1 cellular context compared by ENCODE assay signal in genomic region chr16:67779256-67780014, GRCh38.
TF ChIP-seq lines count a peak whose summit lies in the region.

No MANE protein-coding gene starts in this region.

TF ChIP-seq in GM12878, 131 proteins besides CTCF, POLR2A, EP300 and RAD21:
- TF ChIP-seq NR2C1 (IDR thresholded peaks at IDR 0.05) (no peak), ATF3 (IDR thresholded peaks at IDR 0.05; ENCODE audit: borderline replicate concordance, extremely low read depth, low read depth, low read length) (no peak), WRNIP1 (IDR thresholded peaks at IDR 0.05; ENCODE audit: borderline replicate concordance, low read depth, low read length) (no peak), RUNX3 (IDR thresholded peaks at IDR 0.05; ENCODE audit: low read length) (no peak), SREBF1 (IDR thresholded peaks at IDR 0.05; ENCODE audit: low read length) (no peak), ESRRA (IDR thresholded peaks at IDR 0.05; ENCODE audit: low read length) (no peak), ATF2 (IDR thresholded peaks at IDR 0.05; ENCODE audit: low read length) (no peak), JUND (IDR thresholded peaks at IDR 0.05; ENCODE audit: low read depth, low read length) (no peak), SUZ12 (IDR thresholded peaks at IDR 0.05; ENCODE audit: unreplicated experiment) (no peak), TARDBP (IDR thresholded peaks at IDR 0.05; ENCODE audit: borderline replicate concordance) (no peak), NFYA (IDR thresholded peaks at IDR 0.05; ENCODE audit: borderline replicate concordance, low read depth, low read length) (no peak), MXI1 (IDR thresholded peaks at IDR 0.05; ENCODE audit: low read depth, low read length) (no peak), CHD4 (IDR thresholded peaks at IDR 0.05) (no peak), SP1 (IDR thresholded peaks at IDR 0.05; ENCODE audit: low read depth, low read length) (no peak), CUX1 (IDR thresholded peaks at IDR 0.05; ENCODE audit: insufficient replicate concordance, low read depth, low read length) (no peak), CEBPB (IDR thresholded peaks at IDR 0.05; ENCODE audit: borderline replicate concordance in 1 of 2, low read depth in 2 of 2, low read length in 2 of 2) (no peak), BACH1 (IDR thresholded peaks at IDR 0.05; ENCODE audit: borderline replicate concordance) (no peak)
